ENCODE assay signal across 20 cellular contexts in genomic region chr22:43471606-43472135, GRCh38. TPM values are rescaled to one million over a fixed set of nuclear protein-coding genes. Genes with fewer than 3 reads are reported as not detected.
"Had no signal": no experiment of that assay in that cellular context is flagged by ENCODE, and none has a peak within 500 bp of the region (broad histone marks: within the 10 kb centered on the region; RNA-seq: fewer than 3 reads in every experiment).

No MANE protein-coding gene starts in this region.

- DNase-seq: KBM-7, MV-4-11, NCI-H1048, NCI-H1105, NCI-H1417, NCI-H1436 treated with DMSO at 0.1 percent for 48 hours, NCI-H1694, NCI-H187 treated with DMSO at 0.1 percent for 48 hours, NCI-H2029 treated with DMSO at 0.1 percent for 48 hours, NCI-H2171 treated with DMSO at 0.1 percent for 48 hours, NCI-H345, NCI-H446 treated with DMSO at 0.1 percent for 48 hours, NCI-H526 treated with DMSO at 0.1 percent for 48 hours, NCI-H774, Right ventricle myocardium superior, RPMI8226, SK-N-SH had no signal

- H3K27ac ChIP-seq: HL-60 had no signal

- H3K9me3 ChIP-seq: SK-N-SH had no signal

RNA-seq across cellular contexts. Expression of gene MPPED1, which starts 59.9 kb away (rescaled TPM):
- total RNA-seq: LHCN-M2, MCF 10A, Right ventricle myocardium superior had no signal
